Comparison of ENCODE assay signal across 8 cellular contexts in genomic region chr3:122383915-122384697, GRCh38. TPM values are rescaled to one million over a fixed set of nuclear protein-coding genes. Genes with fewer than 3 reads are reported as not detected.
DNase-seq lines count a peak whose midpoint lies in the region; ATAC-seq, FAIRE-seq and TF ChIP-seq lines count a peak whose summit lies in the region.

A gene with protein sequence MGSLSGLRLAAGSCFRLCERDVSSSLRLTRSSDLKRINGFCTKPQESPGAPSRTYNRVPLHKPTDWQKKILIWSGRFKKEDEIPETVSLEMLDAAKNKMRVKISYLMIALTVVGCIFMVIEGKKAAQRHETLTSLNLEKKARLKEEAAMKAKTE (plus strand): TSS chr3:122384182. CDS start chr3:122384266, 84 bp downstream.

- in situ Hi-C loops in HepG2 (cut with HindIII; ENCODE audit: extremely low pct_ligation_motif_present, low pct_unique_long_range_greater_than_20kb), result no loop called here

- H3K36me3 ChIP-seq in HepG2 (replicated peaks in 1 of 2; ENCODE audit: control insufficient read depth in 1 of 2, insufficient read depth in 2 of 2, low read length in 2 of 2), result no peaks in the 10 kb centered on the region; a peak in 1 of 5 replicates

- intact Hi-C loops in HepG2 (cut with micrococcal nuclease; ENCODE audit: unreplicated experiment), result loop anchor here (1.0 to 10.0 kb wide), 3 partner anchors 19 to 839 kb away; partner anchors contain the start of gene POLQ

- POLR2A ChIA-PET in HepG2 (lab: Yijun Ruan, JAX), result interaction anchor here (0.6 to 4.0 kb wide), 15 partner anchors 9 to 295 kb away, joined by 3 to 103 read pairs (median 6); partner anchors contain the start of genes PARP14 and WDR5B

- CTCF ChIA-PET in HepG2 (lab: Yijun Ruan, JAX; ENCODE audit: low intra/inter-chr PET ratio, low total read pairs), result interaction anchor here (1.6 kb wide), 1 partner anchor 78 kb away, joined by 8 read pairs; no protein-coding TSS in a partner anchor

- H3K9me3 ChIP-seq in HepG2 (ENCODE audit: low read length), result no peaks in the 10 kb centered on the region

- peak; percentile 94 for DNase-seq in NCI-H69 (lab: John Stamatoyannopoulos, UW)
- peak; percentile 93 for DNase-seq in activated CD4-positive, alpha-beta T cell treated with anti-CD3 and anti-CD28 coated beads, Interleukin-2, amount 50 U/mL, for 1 hour
- DNase-seq in dedifferentiated amniotic fluid mesenchymal stem cell (ENCODE audit: extremely low spot score), result peak; percentile 83
- DNase-seq in HepG2 (ENCODE audit: low spot score), result peak; percentile 90
- peak; percentile 93 for DNase-seq in stimulated activated CD4-positive, alpha-beta T cell treated with anti-CD3 and anti-CD28 coated beads, Interleukin-4, amount 100 ng/mL, for 24 hours

- TF ChIP-seq POLR2A in HepG2 (IDR thresholded peaks at IDR 0.05; ENCODE audit: insufficient read depth in 1 of 2, low read depth in 2 of 2, low read length in 2 of 2), result peak; percentile 87 to 95

- peak within 1 kb of the TSS; percentile 80 for H3K9ac ChIP-seq in HepG2 (ENCODE audit: insufficient read depth, low read depth, low read length)

- H3K27ac ChIP-seq in C4-2B (peak within 1 kb of the TSS; percentile 81), HepG2 (ENCODE audit: extremely low read length, insufficient read depth, low read length) (peak within 1 kb of the TSS; percentile 88)

- H3K27me3 ChIP-seq in HepG2 (ENCODE audit: control insufficient read depth in 1 of 2, insufficient read depth in 2 of 2, low read length in 2 of 2), result no peaks in the 10 kb centered on the region; a peak in 1 of 5 replicates

- 4% methylated on average over 13 of the region's 51 CpGs for WGBS in HepG2 (ENCODE audit: low lambda C conversion rate)

- peaks cover 73% of the 10 kb centered on the region for H3K4me1 ChIP-seq in HepG2 (ENCODE audit: insufficient read depth, low read length)

- TF ChIP-seq EP300 in HepG2 (IDR thresholded peaks at IDR 0.05; ENCODE audit: low read depth in 2 of 2, low read length in 2 of 2), result 0 out of 4 replicates have a peak, but pooled peaks of 1 of the 2 experiments have one; percentile 20
- TF ChIP-seq EP300 in HepG2 (CRISPR knock-in tag; IDR thresholded peaks at IDR 0.05; ENCODE audit: borderline replicate concordance), result no peak

- H2AFZ ChIP-seq in HepG2 (ENCODE audit: low read length), result peak within 1 kb of the TSS; percentile 51

- FAIRE-seq in HepG2 (lab: Jason Lieb, UNC), result peak; percentile 56

- peak; percentile 94 for ATAC-seq in GM19351 (IDR thresholded peaks at IDR 0.05; ENCODE audit: unreplicated experiment)
- ATAC-seq in HG03521 (IDR thresholded peaks at IDR 0.05; ENCODE audit: unreplicated experiment), result peak; percentile 95
- peak; percentile 97 for ATAC-seq in HepG2

- peak within 1 kb of the TSS; percentile 97 for H3K4me2 ChIP-seq in HepG2 (ENCODE audit: low read depth, low read length)

- H3K79me2 ChIP-seq in HepG2 (ENCODE audit: insufficient read depth, low read length), result peaks cover 88% of the 10 kb centered on the region

- no peaks in the 10 kb centered on the region for H4K20me1 ChIP-seq in HepG2 (ENCODE audit: insufficient read depth, low read length)

- peak within 1 kb of the TSS; percentile 83 to 96 (median 84) for H3K4me3 ChIP-seq in HepG2 (replicated peaks in 1 of 3; ENCODE audit: insufficient read depth in 1 of 3, low read depth in 2 of 3, low read length in 3 of 3)

- TF ChIP-seq CTCF in C4-2B (conservative IDR thresholded peaks at IDR 0.05) (peak; percentile 93), HepG2 (CRISPR knock-in tag; IDR thresholded peaks at IDR 0.05) (peak; percentile 96)

- BruUV-seq in HepG2 (replicated peaks; lab: Mats Ljungman, UMichigan), result no TSS peak

- TF ChIP-seq RAD21 in HepG2 (CRISPR knock-in tag; IDR thresholded peaks at IDR 0.05), result peak; percentile 84

TF ChIP-seq in HepG2, 621 proteins besides CTCF, POLR2A, EP300 and RAD21 (continues in another document):
- TF ChIP-seq ZBTB42 (CRISPR knock-in tag; IDR thresholded peaks at IDR 0.05) (peak; percentile 50; the same call in 1 of the 2 replicates), ZFY (CRISPR knock-in tag; IDR thresholded peaks at IDR 0.05) (peak; percentile 90), CCDC6 (CRISPR knock-in tag; IDR thresholded peaks at IDR 0.05) (peak; percentile 91), NCOA1 (CRISPR knock-in tag; IDR thresholded peaks at IDR 0.05) (peak; percentile 77; the same call in 1 of the 2 replicates), ZNF180 (CRISPR knock-in tag; IDR thresholded peaks at IDR 0.05; ENCODE audit: borderline replicate concordance, low read depth) (no peak), HNF1A (IDR thresholded peaks at IDR 0.05; ENCODE audit: low read depth) (no peak), HNF1A (CRISPR knock-in tag; IDR thresholded peaks at IDR 0.05; ENCODE audit: borderline replicate concordance) (peak; percentile 81; the same call in 1 of the 2 replicates), KDM5A (IDR thresholded peaks at IDR 0.05; ENCODE audit: borderline replicate concordance, low read length) (no peak), CHD4 (IDR thresholded peaks at IDR 0.05; ENCODE audit: borderline replicate concordance, low read length) (no peak), AGO2 (optimal IDR thresholded peaks at IDR 0.05; ENCODE audit: low read depth, low read length) (peak; percentile 66), ZNF276 (CRISPR knock-in tag; IDR thresholded peaks at IDR 0.05; ENCODE audit: low read depth) (peak; percentile 88)

RNA-seq across cellular contexts. Expression of the gene that starts here (rescaled TPM):
- 115 and 131 TPM in 2 replicates for total RNA-seq in HepG2 (2016; rRNA removed; fragmentation: Illumina TruSeq; extraction: Trizol)
- total RNA-seq in HepG2 (2016; cell fraction: cytosol; rRNA removed; fragmentation: Illumina TruSeq; extraction: Trizol; ENCODE audit: low read depth), result 18.3 and 23.7 TPM in 2 replicates
- 118 and 149 TPM in 2 replicates for total RNA-seq in HepG2 (2016; cell fraction: insoluble cytoplasmic fraction; rRNA removed; fragmentation: Illumina TruSeq; extraction: Trizol)
- 29.2 and 29.7 TPM in 2 replicates for total RNA-seq in HepG2 (2016; cell fraction: membrane; rRNA removed; fragmentation: Illumina TruSeq; extraction: Trizol)
- 44.8 and 51.6 TPM in 2 replicates for total RNA-seq in HepG2 (2016; cell fraction: nucleus; rRNA removed; fragmentation: Illumina TruSeq; extraction: Trizol)
- polyA plus RNA-seq in HepG2 (2011; rRNA removed), result 141 and 155 TPM in 2 replicates
- polyA plus RNA-seq in HepG2 (2011; cell fraction: cytosol; rRNA removed), result 81.9 and 104 TPM in 2 replicates
- 33.6 and 34.6 TPM in 2 replicates for polyA plus RNA-seq in HepG2 (2011; cell fraction: nucleus; rRNA removed)
- 197 and 266 TPM in 2 replicates for polyA plus RNA-seq in HepG2 (2012)
- 34.9 and 38.9 TPM in 2 replicates for polyA plus RNA-seq in HepG2 (2016; cell fraction: cytosol; fragmentation: Illumina TruSeq; extraction: Trizol; ENCODE audit: low read depth)
- polyA plus RNA-seq in HepG2 (2016; cell fraction: insoluble cytoplasmic fraction; fragmentation: Illumina TruSeq; extraction: Trizol; ENCODE audit: low read depth), result 167 and 187 TPM in 2 replicates
- 30.9 and 35.6 TPM in 2 replicates for polyA plus RNA-seq in HepG2 (2016; cell fraction: membrane; fragmentation: Illumina TruSeq; extraction: Trizol; ENCODE audit: low read depth)
- 93.4 and 95.0 TPM in 2 replicates for polyA plus RNA-seq in HepG2 (2016; cell fraction: nucleus; fragmentation: Illumina TruSeq; extraction: Trizol; ENCODE audit: insufficient read depth, low read depth)
- 11.7 and 21.1 TPM in 2 replicates for polyA minus RNA-seq in HepG2 (2011; rRNA and poly(A)+ RNA removed; ENCODE audit: low replicate concordance)
- polyA minus RNA-seq in HepG2 (2011; cell fraction: cytosol; rRNA and poly(A)+ RNA removed), result 29.6 and 36.6 TPM in 2 replicates
- polyA minus RNA-seq in HepG2 (2011; cell fraction: nucleus; rRNA and poly(A)+ RNA removed), result 70.0 and 72.2 TPM in 2 replicates

Comparison
In these comparisons a context has a peak if more than half of its experiments do, and no peak if none do; other contexts are left out.
1. Peak in every context shown above with its lines: DNase-seq, ATAC-seq, H3K4me3 ChIP-seq and H3K27ac ChIP-seq.